ENCODE assay signal across 8 cellular contexts in the genomic region with DNA sequence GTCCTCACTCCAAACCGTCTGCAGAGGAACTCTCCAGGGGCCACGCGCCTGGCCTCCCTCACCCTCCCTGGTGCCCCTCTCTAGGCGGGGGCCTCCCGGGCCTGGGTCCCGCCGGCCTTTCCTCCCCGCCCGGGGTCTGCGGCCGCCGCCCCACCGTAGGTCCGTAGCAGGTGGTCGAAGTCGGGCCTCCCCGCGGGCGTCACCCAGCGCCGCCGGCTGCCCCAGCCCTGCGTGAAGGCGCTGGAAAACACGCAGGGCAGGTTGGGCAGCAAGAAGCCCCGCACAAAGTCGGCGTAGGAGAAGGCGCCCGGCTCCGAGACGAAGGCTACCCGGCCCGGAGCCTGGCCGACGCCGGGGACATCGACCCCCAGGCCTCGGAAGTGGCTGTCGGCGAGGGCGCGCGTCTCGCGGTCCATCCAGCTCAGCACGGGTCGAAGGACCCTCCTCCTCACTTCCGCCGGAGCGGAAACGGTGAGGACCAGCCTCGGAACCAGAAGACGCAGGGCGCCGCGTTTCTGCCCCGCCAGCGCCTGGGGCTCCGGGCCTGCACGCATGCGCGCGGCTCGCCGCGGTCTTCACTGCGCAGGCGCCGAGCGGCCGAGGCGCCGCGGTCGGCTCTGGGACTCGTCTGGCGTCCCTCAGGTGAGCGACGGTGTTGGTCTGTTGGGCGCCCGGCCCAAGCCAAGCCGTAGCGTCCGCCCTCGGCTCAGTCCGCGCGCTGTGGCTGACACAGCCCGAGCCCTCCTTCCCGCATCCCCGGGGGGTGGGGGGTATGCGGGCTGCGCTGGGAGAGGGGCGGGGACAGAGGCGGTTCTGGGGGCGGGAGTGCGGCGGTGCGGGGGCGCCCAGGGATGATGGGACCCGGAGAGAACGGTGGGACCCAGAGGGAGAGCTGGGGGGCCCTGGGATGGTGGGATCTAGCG. TPM values are rescaled to one million over a fixed set of nuclear protein-coding genes. Genes with fewer than 3 reads are reported as not detected.
DNase-seq lines count a peak whose midpoint lies in the region; ATAC-seq, FAIRE-seq and TF ChIP-seq lines count a peak whose summit lies in the region.

A gene with protein sequence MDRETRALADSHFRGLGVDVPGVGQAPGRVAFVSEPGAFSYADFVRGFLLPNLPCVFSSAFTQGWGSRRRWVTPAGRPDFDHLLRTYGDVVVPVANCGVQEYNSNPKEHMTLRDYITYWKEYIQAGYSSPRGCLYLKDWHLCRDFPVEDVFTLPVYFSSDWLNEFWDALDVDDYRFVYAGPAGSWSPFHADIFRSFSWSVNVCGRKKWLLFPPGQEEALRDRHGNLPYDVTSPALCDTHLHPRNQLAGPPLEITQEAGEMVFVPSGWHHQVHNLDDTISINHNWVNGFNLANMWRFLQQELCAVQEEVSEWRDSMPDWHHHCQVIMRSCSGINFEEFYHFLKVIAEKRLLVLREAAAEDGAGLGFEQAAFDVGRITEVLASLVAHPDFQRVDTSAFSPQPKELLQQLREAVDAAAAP (minus strand): TSS at position 445 of the 923 bp plus-strand sequence. CDS start 29 bp downstream, at position 416.
A gene with protein sequence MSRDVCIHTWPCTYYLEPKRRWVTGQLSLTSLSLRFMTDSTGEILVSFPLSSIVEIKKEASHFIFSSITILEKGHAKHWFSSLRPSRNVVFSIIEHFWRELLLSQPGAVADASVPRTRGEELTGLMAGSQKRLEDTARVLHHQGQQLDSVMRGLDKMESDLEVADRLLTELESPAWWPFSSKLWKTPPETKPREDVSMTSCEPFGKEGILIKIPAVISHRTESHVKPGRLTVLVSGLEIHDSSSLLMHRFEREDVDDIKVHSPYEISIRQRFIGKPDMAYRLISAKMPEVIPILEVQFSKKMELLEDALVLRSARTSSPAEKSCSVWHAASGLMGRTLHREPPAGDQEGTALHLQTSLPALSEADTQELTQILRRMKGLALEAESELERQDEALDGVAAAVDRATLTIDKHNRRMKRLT (plus strand): TSS at position 578 of the 923 bp plus-strand sequence. CDS start 12,302 bp downstream, outside the sequence.

- peak; percentile 89 for ATAC-seq in GM21447 (IDR thresholded peaks at IDR 0.05; ENCODE audit: unreplicated experiment)

- no TSS peak for BruUV-seq in Calu3 (replicated peaks; lab: Mats Ljungman, UMichigan)
- no TSS peak for BruUV-seq in endothelial cell of umbilical vein (replicated peaks; lab: Mats Ljungman, UMichigan)

- dilution Hi-C loops in endothelial cell of umbilical vein (cut with MboI; ENCODE audit: extremely low pct_ligation_motif_present, low sequenced_read_pairs) = no loop called here

- CTCF ChIA-PET in Calu3 (lab: Charles Lee) (interaction anchor here (0.7 kb wide), 3 partner anchors 20 to 25 kb away, joined by 3 to 13 read pairs (median 4); no protein-coding TSS in a partner anchor), endothelial cell of umbilical vein (lab: Charles Lee) (interaction anchor here (0.9 to 1.0 kb wide), 2 partner anchors 211 to 213 kb away, joined by 3 read pairs; no protein-coding TSS in a partner anchor)

- H3K9me1 ChIP-seq in endothelial cell of umbilical vein (replicated peaks; ENCODE audit: control insufficient read depth, extremely low read depth, insufficient read depth, low read length) = no peaks in the 10 kb centered on the region

- intact Hi-C loops in Calu3 (cut with micrococcal nuclease; ENCODE audit: unreplicated experiment) (no loop called here), endothelial cell of umbilical vein (cut with micrococcal nuclease) (loop anchor here (1.0 to 10.0 kb wide), 3 partner anchors 53 to 350 kb away; a partner anchor contains a TSS)

- H3K36me3 ChIP-seq in HUES6 (ENCODE audit: control insufficient read depth, insufficient read depth, low read length) (peaks cover 28% of the 10 kb centered on the region), OCI-LY1 (ENCODE audit: insufficient read depth, low read length) (peaks cover 30% of the 10 kb centered on the region; the same call in 1 of the 2 replicates), endothelial cell of umbilical vein (ENCODE audit: control insufficient read depth in 2 of 2, extremely low read depth in 1 of 2, insufficient read depth in 2 of 2, low read length in 2 of 2) (peaks cover 0 to 24% of the 10 kb centered on the region in 2 experiments)

- H3K27ac ChIP-seq in HUES6 (ENCODE audit: low read depth, low read length) = peak within 1 kb of the TSS; percentile 85; the same call in 1 of the 2 replicates
- H3K27ac ChIP-seq in OCI-LY1 (ENCODE audit: low read depth, low read length, poor library complexity, severe bottlenecking) = no peak within 1 kb of the TSS
- H3K27ac ChIP-seq in endothelial cell of umbilical vein (ENCODE audit: insufficient read depth, low read depth, low read length) = peak within 1 kb of the TSS; percentile 44

- H3K4me1 ChIP-seq in HUES6 (ENCODE audit: control insufficient read depth, insufficient read depth, low read length) = peaks cover 6% of the 10 kb centered on the region
- H3K4me1 ChIP-seq in OCI-LY1 (ENCODE audit: insufficient read depth, low read length, severe bottlenecking) = peaks cover 53% of the 10 kb centered on the region
- H3K4me1 ChIP-seq in endothelial cell of umbilical vein (ENCODE audit: control insufficient read depth, extremely low read depth, insufficient read depth, low read length) = peaks cover 12% of the 10 kb centered on the region

- peaks cover 8% of the 10 kb centered on the region for H3K4me1 Mint-ChIP-seq in Calu3 (ENCODE audit: low read depth, unreplicated experiment)

- H3K79me2 ChIP-seq in OCI-LY1 (ENCODE audit: insufficient read depth, low read length) = peaks cover 21% of the 10 kb centered on the region
- peaks cover 58% of the 10 kb centered on the region for H3K79me2 ChIP-seq in endothelial cell of umbilical vein (ENCODE audit: control insufficient read depth, insufficient read depth, low read length)

- H2AFZ ChIP-seq in OCI-LY1 (ENCODE audit: low read length) (no peak within 1 kb of the TSS), endothelial cell of umbilical vein (ENCODE audit: low read depth, low read length) (peak within 1 kb of the TSS; percentile 91)

- peak; percentile 80 for TF ChIP-seq POLR2A in endothelial cell of umbilical vein (IDR thresholded peaks at IDR 0.05; ENCODE audit: low read depth, low read length)

- peak within 1 kb of the TSS; percentile 88 for H3K9ac ChIP-seq in HUES6 (ENCODE audit: low read length)
- peak within 1 kb of the TSS; percentile 98 for H3K9ac ChIP-seq in OCI-LY1 (ENCODE audit: low read length)
- peak within 1 kb of the TSS; percentile 70 for H3K9ac ChIP-seq in endothelial cell of umbilical vein (replicated peaks; ENCODE audit: extremely low read depth, insufficient read depth, low read length)

- no peaks in the 10 kb centered on the region for H3K27me3 ChIP-seq in HUES6 (ENCODE audit: control insufficient read depth, insufficient read depth, low read length)
- no peaks in the 10 kb centered on the region for H3K27me3 ChIP-seq in OCI-LY1 (ENCODE audit: insufficient read depth, low read length)
- H3K27me3 ChIP-seq in endothelial cell of umbilical vein (ENCODE audit: control insufficient read depth in 2 of 2, insufficient read depth in 2 of 2, low read length in 2 of 2) = no peaks in the 10 kb centered on the region

- H3K9me3 ChIP-seq in HUES6 (ENCODE audit: control insufficient read depth, insufficient read depth, low read depth, low read length) = no peaks in the 10 kb centered on the region
- no peaks in the 10 kb centered on the region for H3K9me3 ChIP-seq in OCI-LY1 (ENCODE audit: low read length)
- H3K9me3 ChIP-seq in endothelial cell of umbilical vein (replicated peaks; ENCODE audit: control insufficient read depth, insufficient read depth, low read length) = no peaks in the 10 kb centered on the region

- no peaks in the 10 kb centered on the region for H3F3A ChIP-seq in OCI-LY1 (ENCODE audit: insufficient read depth, low read length)

- H3K4me3 Mint-ChIP-seq in Calu3 (ENCODE audit: low read depth, unreplicated experiment) = peak within 1 kb of the TSS; percentile 83

- POLR2A ChIA-PET in endothelial cell of umbilical vein (lab: Charles Lee) = no interaction called here

- peak; percentile 85 for FAIRE-seq in endothelial cell of umbilical vein (lab: Jason Lieb, UNC)

- TF ChIP-seq CTCF in Calu3 (IDR thresholded peaks at IDR 0.05; ENCODE audit: unreplicated experiment) = no peak
- no peak for TF ChIP-seq CTCF in OCI-LY1 (IDR thresholded peaks at IDR 0.05; ENCODE audit: low read length)
- TF ChIP-seq CTCF in endothelial cell of umbilical vein (IDR thresholded peaks at IDR 0.05; ENCODE audit: extremely low read depth in 1 of 2, insufficient read depth in 1 of 2, low read depth in 1 of 2, low read length in 2 of 2) = no peak

- H3K36me3 Mint-ChIP-seq in Calu3 (ENCODE audit: insufficient read depth, unreplicated experiment) = peaks cover 61% of the 10 kb centered on the region

- peak; percentile 97 for DNase-seq in Calu3
- DNase-seq in activated CD8-positive, alpha-beta memory T cell treated with anti-CD3 and anti-CD28 coated beads, Interleukin-2, amount 50 U/mL, for 48 hours = peak; percentile 98
- DNase-seq in endothelial cell of umbilical vein (ENCODE audit: low read depth, low spot score) = peak; percentile 89
- peak; percentile 81 for DNase-seq in middle frontal gyrus (ENCODE audit: extremely low spot score, low spot score)
- peak; percentile 86 to 87 for DNase-seq in stimulated activated CD8-positive, alpha-beta memory T cell treated with anti-CD3 and anti-CD28 coated beads, Interleukin-2, amount 100 ng/mL, for 1 hour (ENCODE audit: low read depth in 2 of 2)

- H3K4me3 ChIP-seq in HUES6 (ENCODE audit: low read depth, low read length) = peak within 1 kb of the TSS; percentile 82
- peak within 1 kb of the TSS; percentile 96 for H3K4me3 ChIP-seq in OCI-LY1 (ENCODE audit: low read depth, low read length, poor library complexity, severe bottlenecking)
- peak within 1 kb of the TSS; percentile 65 to 89 (median 87) for H3K4me3 ChIP-seq in endothelial cell of umbilical vein (replicated peaks in 1 of 3; ENCODE audit: insufficient read depth in 1 of 3, low read depth in 1 of 3, low read length in 3 of 3)

- peak within 1 kb of the TSS; percentile 78 for H3K27ac Mint-ChIP-seq in Calu3 (ENCODE audit: unreplicated experiment)

- H4K20me1 ChIP-seq in OCI-LY1 (ENCODE audit: insufficient read depth, low read length) (no peaks in the 10 kb centered on the region), endothelial cell of umbilical vein (replicated peaks; ENCODE audit: control insufficient read depth, extremely low read depth, insufficient read depth, low read length) (no peaks in the 10 kb centered on the region)

- no peaks in the 10 kb centered on the region for H3K27me3 Mint-ChIP-seq in Calu3 (ENCODE audit: unreplicated experiment)

- no peaks in the 10 kb centered on the region for H3K9me2 ChIP-seq in OCI-LY1 (ENCODE audit: low read depth, low read length)

- H3K9me3 Mint-ChIP-seq in Calu3 (ENCODE audit: low read depth, unreplicated experiment) = no peaks in the 10 kb centered on the region

- peak within 1 kb of the TSS; percentile 96 for H3K4me2 ChIP-seq in OCI-LY1 (ENCODE audit: low read length)
- H3K4me2 ChIP-seq in endothelial cell of umbilical vein (ENCODE audit: insufficient read depth, low read length) = peak within 1 kb of the TSS; percentile 85

RNA-seq across cellular contexts. Expression of the first gene that starts in this region (rescaled TPM):
- 37.8 and 40.0 TPM in 2 replicates for total RNA-seq in Calu3 (2022)
- 15.2 and 17.3 TPM in 2 replicates for total RNA-seq in endothelial cell of umbilical vein
- 31.2 and 39.3 TPM in 2 replicates for polyA plus RNA-seq in endothelial cell of umbilical vein
- 17.6 and 20.1 TPM in 2 replicates for polyA plus RNA-seq in endothelial cell of umbilical vein (2011; cell fraction: cytosol; rRNA removed)
- 21.1 and 25.2 TPM in 2 replicates for polyA plus RNA-seq in endothelial cell of umbilical vein (2011; cell fraction: nucleus; rRNA removed)
- 10.9 and 13.1 TPM in 2 replicates for polyA plus RNA-seq in endothelial cell of umbilical vein (2012)
- 42.2 and 46.1 TPM in 2 replicates for polyA minus RNA-seq in endothelial cell of umbilical vein
- 20.7 TPM for polyA minus RNA-seq in endothelial cell of umbilical vein (2011; cell fraction: cytosol; rRNA and poly(A)+ RNA removed)
- 29.0 and 35.4 TPM in 2 replicates for polyA minus RNA-seq in endothelial cell of umbilical vein (2011; cell fraction: nucleus; rRNA and poly(A)+ RNA removed)

RNA-seq across cellular contexts. Expression of the second gene that starts in this region (rescaled TPM):
- total RNA-seq in Calu3 (2022) (39.4 and 39.9 TPM in 2 replicates), endothelial cell of umbilical vein (24.0 and 25.3 TPM in 2 replicates)
- polyA plus RNA-seq in endothelial cell of umbilical vein = 26.5 and 32.7 TPM in 2 replicates
- polyA plus RNA-seq in endothelial cell of umbilical vein (2011; cell fraction: cytosol; rRNA removed) = 30.5 and 33.1 TPM in 2 replicates
- 23.6 and 25.3 TPM in 2 replicates for polyA plus RNA-seq in endothelial cell of umbilical vein (2011; cell fraction: nucleus; rRNA removed)
- 20.3 and 25.5 TPM in 2 replicates for polyA plus RNA-seq in endothelial cell of umbilical vein (2012)
- 20.4 and 24.8 TPM in 2 replicates for polyA minus RNA-seq in endothelial cell of umbilical vein
- polyA minus RNA-seq in endothelial cell of umbilical vein (2011; cell fraction: cytosol; rRNA and poly(A)+ RNA removed) = 18.2 TPM
- 18.4 and 18.7 TPM in 2 replicates for polyA minus RNA-seq in endothelial cell of umbilical vein (2011; cell fraction: nucleus; rRNA and poly(A)+ RNA removed)
